13 cellular contexts compared by ENCODE assay signal in the genomic region with DNA sequence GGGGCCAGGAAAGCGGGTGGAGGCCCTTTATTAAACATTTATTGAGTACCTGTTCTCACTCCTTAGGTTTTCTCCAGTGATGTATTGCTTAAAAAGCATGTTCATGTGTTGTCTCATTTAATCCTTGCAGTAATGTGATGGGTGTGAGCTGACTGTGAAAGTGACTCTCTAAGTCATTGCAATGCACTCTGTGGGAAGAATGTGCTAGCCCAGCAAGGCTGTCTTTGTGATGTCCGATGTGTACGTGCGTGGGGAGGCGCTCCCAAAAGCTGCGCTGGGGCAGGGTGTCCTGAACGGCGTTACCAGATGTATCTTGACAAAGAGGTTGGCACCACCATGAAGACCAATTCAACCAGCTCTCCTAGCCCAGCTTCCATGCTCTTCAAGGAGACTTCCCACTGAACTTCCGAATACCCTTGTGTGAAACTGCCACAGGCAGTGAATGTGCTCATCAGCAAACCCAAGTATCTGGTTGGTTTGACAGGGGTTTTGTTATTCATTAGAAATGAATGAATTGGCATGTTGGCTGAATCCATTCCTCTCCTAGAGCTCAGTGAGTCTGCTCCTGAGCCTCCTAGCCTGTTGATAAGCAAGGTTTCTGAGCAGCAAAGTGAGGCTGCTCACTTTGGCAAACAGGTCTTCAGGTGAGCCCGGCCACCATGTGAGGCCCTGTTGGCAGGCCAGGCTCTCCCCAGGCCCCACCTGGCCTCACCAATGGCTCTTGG. TPM values are rescaled to one million over a fixed set of nuclear protein-coding genes. Genes with fewer than 3 reads are reported as not detected.
DNase-seq lines count a peak whose midpoint lies in the region; ATAC-seq and TF ChIP-seq lines count a peak whose summit lies in the region.
"Had no signal": no experiment of that assay in that cellular context is flagged by ENCODE, and none has a peak within 500 bp of the region (broad histone marks: within the 10 kb centered on the region; RNA-seq: fewer than 3 reads in every experiment).

No MANE protein-coding gene starts in this region.

- no peak for TF ChIP-seq POLR2A in ovary (IDR thresholded peaks at IDR 0.05)

- ATAC-seq in RWPE2 (ENCODE audit: low read depth) (no peak), right cardiac atrium (no peak)
- ATAC-seq: CD8-positive, alpha-beta T cell had no signal

- intact Hi-C loops in right cardiac atrium (cut with DNase I) (no loop called here), ovary (cut with DNase I) (no loop called here), posterior vena cava (cut with DNase I) (no loop called here)

- H3K4me1 ChIP-seq in RWPE2 (ENCODE audit: insufficient read depth, poor library complexity, severe bottlenecking) (peaks cover 53% of the 10 kb centered on the region), right cardiac atrium (ENCODE audit: control insufficient read depth, insufficient read depth, low read length) (peaks cover 12% of the 10 kb centered on the region), ovary (ENCODE audit: insufficient read depth) (peaks cover 13% of the 10 kb centered on the region)

- H3K36me3 ChIP-seq in RWPE2 (ENCODE audit: low read depth) (no peaks in the 10 kb centered on the region), ovary (no peaks in the 10 kb centered on the region)
- H3K36me3 ChIP-seq: upper lobe of right lung had no signal

- H3K27me3 ChIP-seq in RWPE2 (ENCODE audit: insufficient read depth, poor library complexity, severe bottlenecking) (no peaks in the 10 kb centered on the region), right cardiac atrium (ENCODE audit: control insufficient read depth, insufficient read depth) (no peaks in the 10 kb centered on the region), ovary (no peaks in the 10 kb centered on the region)
- H3K27me3 ChIP-seq: upper lobe of right lung had no signal

- H3K4me3 ChIP-seq in RWPE2 (ENCODE audit: severe bottlenecking) (no peak overlapping the region), right cardiac atrium (ENCODE audit: low read length) (no peak overlapping the region), ovary (no peak overlapping the region)
- H3K4me3 ChIP-seq: mucosa of descending colon, upper lobe of right lung had no signal

- no peak for TF ChIP-seq EP300 in ovary (IDR thresholded peaks at IDR 0.05)

- no peaks in the 10 kb centered on the region for H3K9me3 ChIP-seq in RWPE2 (ENCODE audit: severe bottlenecking)
- H3K9me3 ChIP-seq in right cardiac atrium (ENCODE audit: control insufficient read depth, low read length) = no peaks in the 10 kb centered on the region
- H3K9me3 ChIP-seq in ovary = no peaks in the 10 kb centered on the region
- H3K9me3 ChIP-seq: mucosa of descending colon, upper lobe of right lung had no signal

- H3K27ac ChIP-seq in RWPE2 (ENCODE audit: poor library complexity, severe bottlenecking) = peak overlapping the region; percentile 97
- peak overlapping the region; percentile 29 for H3K27ac ChIP-seq in right cardiac atrium (ENCODE audit: low read length)
- H3K27ac ChIP-seq in ovary = peak overlapping the region; percentile 51 to 85
- H3K27ac ChIP-seq: upper lobe of right lung had no signal

- DNase-seq in EL (peak; percentile 42), RWPE2 (ENCODE audit: low spot score) (no peak), right cardiac atrium (no peak), ovary (no peak), T-helper 1 cell (no peak), GM20000 (ENCODE audit: low spot score) (no peak), A172 (ENCODE audit: low spot score) (no peak), posterior vena cava (ENCODE audit: low spot score) (no peak)
- DNase-seq: CD8-positive, alpha-beta T cell; mucosa of descending colon; NCI-H774; stimulated activated CD4-positive, alpha-beta T cell treated with anti-CD3 and anti-CD28 coated beads, Interleukin-2, amount 100 ng/mL, for 48 hours; upper lobe of right lung had no signal

- 94% methylated on average over 10 of the region's 10 CpGs for WGBS in right cardiac atrium
- 94 to 96% (median 95%) methylated on average over 10 of the region's 10 CpGs for WGBS in ovary, 3 donors

- no peak for TF ChIP-seq CTCF in RWPE2 (IDR thresholded peaks at IDR 0.05; ENCODE audit: poor library complexity, severe bottlenecking)
- TF ChIP-seq CTCF in ovary (IDR thresholded peaks at IDR 0.05) = no peak
- TF ChIP-seq CTCF in GM20000 (IDR thresholded peaks at IDR 0.05; ENCODE audit: extremely low read depth, missing control alignments) = no peak

RNA-seq across cellular contexts. Expression of gene NUAK2, which starts 28.0 kb away (rescaled TPM):
- total RNA-seq in right cardiac atrium (1 to 10 TPM in 3 of 4 donors, under 1 TPM in 1; 0.50 to 1.6 (median 1.4) TPM), ovary (10 to 100 TPM in 1 of 7 donors, 1 to 10 TPM in 6; 2.7 to 53.2 (median 3.7) TPM), posterior vena cava (1 to 10 TPM; 1.1 to 1.5 TPM)
- polyA plus RNA-seq in right cardiac atrium (0.86 TPM), ovary (1 to 10 TPM; 1.2 to 1.5 TPM)
- 16.3 and 18.4 TPM in 2 replicates for total RNA-seq in A172 (2014; rRNA removed; shearing (Covaris generic))

Comparison
In these comparisons a context has a peak if more than half of its experiments do, and no peak if none do; other contexts are left out.
1. H3K27ac ChIP-seq: peak in every context shown above with its lines; median percentile 97 in RWPE2; 68 in ovary; 29 in right cardiac atrium.